In the genomic region with DNA sequence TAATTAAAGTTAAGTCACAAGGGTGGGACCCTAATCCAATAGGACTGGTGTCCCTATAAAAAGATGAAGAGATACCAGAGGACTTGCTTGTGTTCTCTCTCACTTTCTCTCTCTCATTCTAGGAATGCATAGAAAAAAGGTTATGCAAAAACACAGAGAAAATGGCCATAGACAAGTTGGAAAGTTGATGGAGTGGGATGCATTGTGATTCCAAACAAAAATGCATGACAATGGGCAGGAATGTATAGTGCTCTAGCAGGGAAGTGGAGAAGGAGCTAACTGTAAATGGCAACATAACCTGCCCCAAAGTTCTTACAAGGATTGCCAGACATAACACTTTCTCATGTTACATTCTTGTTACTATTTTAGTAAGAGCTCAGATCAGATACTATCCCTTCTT, we compare ENCODE assay signal across 1 cellular context.
TF ChIP-seq lines count a peak whose summit lies in the region.

No MANE protein-coding gene starts in this region.

TF ChIP-seq in H1, 55 proteins besides CTCF, POLR2A, EP300 and RAD21:
- TF ChIP-seq ZNF274 (IDR thresholded peaks at IDR 0.05; ENCODE audit: borderline replicate concordance, extremely low read depth, low read length) (peak; percentile 42; the same call in 1 of the 2 replicates), RNF2 (IDR thresholded peaks at IDR 0.05; ENCODE audit: borderline replicate concordance, low read depth, low read length, missing control alignments, poor library complexity, severe bottlenecking) (no peak), CHD7 (IDR thresholded peaks at IDR 0.05; ENCODE audit: insufficient replicate concordance, low read length) (peak; percentile 90), TCF12 (IDR thresholded peaks at IDR 0.05; ENCODE audit: low read depth, low read length) (peak; percentile 70; the same call in 1 of the 2 replicates), TEAD4 (IDR thresholded peaks at IDR 0.05; ENCODE audit: low read depth, low read length) (peak; percentile 98), HDAC2 (IDR thresholded peaks at IDR 0.05; ENCODE audit: borderline replicate concordance in 1 of 2, low read depth in 2 of 2, low read length in 2 of 2) (peak; percentile 28 to 74; a peak in 1 of 4 replicates), NANOG (IDR thresholded peaks at IDR 0.05; ENCODE audit: insufficient read depth, low read depth, low read length, poor library complexity, severe bottlenecking) (peak; percentile 52), BCL11A (IDR thresholded peaks at IDR 0.05; ENCODE audit: low read depth in 2 of 2, low read length in 2 of 2) (peak in 1 of 2 experiments; percentile 48), POU5F1 (IDR thresholded peaks at IDR 0.05; ENCODE audit: low read depth, low read length) (peak; percentile 100), CHD2 (IDR thresholded peaks at IDR 0.05; ENCODE audit: low read length) (peak; percentile 49; the same call in 1 of the 2 replicates), CTBP2 (IDR thresholded peaks at IDR 0.05; ENCODE audit: borderline replicate concordance, insufficient read depth, insufficient read length, low read length) (no peak), YY1 (IDR thresholded peaks at IDR 0.05; ENCODE audit: low read depth, low read length) (peak; percentile 36; the same call in 1 of the 2 replicates), CBX8 (IDR thresholded peaks at IDR 0.05; ENCODE audit: borderline replicate concordance, low read depth, low read length) (no peak), SP1 (IDR thresholded peaks at IDR 0.05; ENCODE audit: low read depth, low read length) (peak; percentile 76; the same call in 1 of the 2 replicates)
- TF ChIP-seq, protein P1, sequence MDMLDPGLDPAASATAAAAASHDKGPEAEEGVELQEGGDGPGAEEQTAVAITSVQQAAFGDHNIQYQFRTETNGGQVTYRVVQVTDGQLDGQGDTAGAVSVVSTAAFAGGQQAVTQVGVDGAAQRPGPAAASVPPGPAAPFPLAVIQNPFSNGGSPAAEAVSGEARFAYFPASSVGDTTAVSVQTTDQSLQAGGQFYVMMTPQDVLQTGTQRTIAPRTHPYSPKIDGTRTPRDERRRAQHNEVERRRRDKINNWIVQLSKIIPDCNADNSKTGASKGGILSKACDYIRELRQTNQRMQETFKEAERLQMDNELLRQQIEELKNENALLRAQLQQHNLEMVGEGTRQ (IDR thresholded peaks at IDR 0.05; ENCODE audit: low read length): no peak
